In the genomic region with DNA sequence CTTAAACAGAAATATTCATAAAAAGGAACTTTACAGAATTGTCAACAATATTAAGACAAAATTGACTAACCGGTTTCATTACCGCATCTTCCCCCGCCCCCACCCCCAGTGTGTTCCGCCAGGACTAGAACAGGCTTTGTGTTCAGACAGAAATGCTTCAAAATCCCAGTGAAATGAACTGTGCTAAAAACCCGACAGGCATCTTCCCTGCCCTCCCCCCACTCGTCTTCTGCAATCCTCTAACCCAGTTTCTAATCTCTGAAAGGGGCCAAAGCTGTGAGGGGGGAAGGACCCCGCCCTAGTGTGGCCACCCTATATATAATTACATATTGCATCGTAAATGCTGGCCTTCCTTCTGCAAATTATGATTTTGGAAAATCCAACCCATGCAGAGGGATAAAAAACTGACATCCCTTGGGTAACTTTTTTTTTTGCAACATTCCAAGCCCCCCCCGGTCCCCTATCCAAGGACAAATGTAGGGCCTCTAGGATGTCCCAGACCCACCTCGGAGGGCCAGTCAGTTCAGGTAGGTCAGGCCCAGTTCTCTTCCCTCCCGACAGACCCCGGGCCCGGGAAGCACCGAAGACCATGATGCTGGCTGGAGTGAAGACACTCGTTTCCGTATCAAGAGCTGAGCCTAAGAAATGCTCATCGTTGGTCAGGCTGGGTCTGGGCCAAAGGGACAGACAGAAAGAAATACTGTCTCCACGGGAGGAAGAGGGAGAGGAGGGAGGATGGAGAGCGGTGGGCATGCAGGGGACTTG, we compare ENCODE assay signal across 9 cellular contexts. TPM values are rescaled to one million over a fixed set of nuclear protein-coding genes. Genes with fewer than 3 reads are reported as not detected.
DNase-seq lines count a peak whose midpoint lies in the region; ATAC-seq and TF ChIP-seq lines count a peak whose summit lies in the region.
"Had no signal": no experiment of that assay in that cellular context is flagged by ENCODE, and none has a peak within 500 bp of the region (broad histone marks: within the 10 kb centered on the region; RNA-seq: fewer than 3 reads in every experiment).

No MANE protein-coding gene starts in this region.

- H3K27me3 ChIP-seq in CD8-positive, alpha-beta memory T cell (ENCODE audit: insufficient read depth, low read length, poor library complexity, severe bottlenecking) = no peaks in the 10 kb centered on the region
- H3K27me3 ChIP-seq in MG63 (no peaks in the 10 kb centered on the region), mammary epithelial cell (ENCODE audit: insufficient read depth, low read length) (no peaks in the 10 kb centered on the region), Peyer's patch (no peaks in the 10 kb centered on the region)

- ATAC-seq in HG02763 (IDR thresholded peaks at IDR 0.05; ENCODE audit: unreplicated experiment) = no peak

- peaks cover 9 to 25% (median 10%) of the 10 kb centered on the region in 3 donors for H3K4me1 Mint-ChIP-seq in CD8-positive, alpha-beta memory T cell
- H3K4me1 Mint-ChIP-seq in nephron progenitor cell = peaks cover 29% of the 10 kb centered on the region

- no peaks in the 10 kb centered on the region for H3K9me3 ChIP-seq in CD8-positive, alpha-beta memory T cell (ENCODE audit: low read length)
- no peaks in the 10 kb centered on the region for H3K9me3 ChIP-seq in MG63
- no peaks in the 10 kb centered on the region for H3K9me3 ChIP-seq in mammary epithelial cell (replicated peaks; ENCODE audit: insufficient read depth, low read length)
- no peaks in the 10 kb centered on the region for H3K9me3 ChIP-seq in Peyer's patch

- H3K4me2 ChIP-seq in mammary epithelial cell (ENCODE audit: insufficient read depth, low read depth, low read length) = peak overlapping the region; percentile 98

- no peaks in the 10 kb centered on the region for H4K20me1 ChIP-seq in mammary epithelial cell (ENCODE audit: insufficient read depth, low read length)

- no peak overlapping the region for H3K9ac ChIP-seq in mammary epithelial cell (ENCODE audit: insufficient read depth, low read length)

- peak overlapping the region; percentile 23 to 88 (median 70) for H3K4me3 Mint-ChIP-seq in CD8-positive, alpha-beta memory T cell
- H3K4me3 Mint-ChIP-seq in nephron progenitor cell = peak overlapping the region; percentile 84

- BruUV-seq in mammary epithelial cell (replicated peaks; lab: Mats Ljungman, UMichigan) = no TSS peak

- 67% methylated on average over 17 of the region's 19 CpGs for WGBS in mammary epithelial cell (ENCODE audit: low coverage, missing lambda C conversion rate)

- no peak for TF ChIP-seq POLR2A in Peyer's patch (IDR thresholded peaks at IDR 0.05)

- H3K4me1 ChIP-seq in CD8-positive, alpha-beta memory T cell (ENCODE audit: insufficient read depth, low read length) = peaks cover 16% of the 10 kb centered on the region
- H3K4me1 ChIP-seq in mammary epithelial cell (ENCODE audit: insufficient read depth, low read length) = peaks cover 26% of the 10 kb centered on the region
- peaks cover 6 to 25% (median 8%) of the 10 kb centered on the region in 4 donors for H3K4me1 ChIP-seq in Peyer's patch

- in situ Hi-C loops in mammary epithelial cell (cut with MboI; ENCODE audit: low sequenced_read_pairs in 2 of 2) = no loop called here

- no peaks in the 10 kb centered on the region for H3K9me3 Mint-ChIP-seq in CD8-positive, alpha-beta memory T cell
- H3K9me3 Mint-ChIP-seq in nephron progenitor cell = no peaks in the 10 kb centered on the region

- TF ChIP-seq CTCF in mammary epithelial cell (conservative IDR thresholded peaks at IDR 0.05 in 1 of 2, IDR thresholded peaks at IDR 0.05 in 1 of 2; ENCODE audit: extremely low read depth in 1 of 2, insufficient read depth in 1 of 2, low read depth in 1 of 2, low read length in 2 of 2) (no peak), nephron progenitor cell (IDR thresholded peaks at IDR 0.05) (no peak), Peyer's patch (IDR thresholded peaks at IDR 0.05) (no peak)

- H3K27ac Mint-ChIP-seq in CD8-positive, alpha-beta memory T cell = peak overlapping the region in 3 of 8 donors; percentile 36 to 73 (median 70)
- H3K27ac Mint-ChIP-seq in nephron progenitor cell = no peak overlapping the region

- H3K79me2 ChIP-seq in mammary epithelial cell (ENCODE audit: insufficient read depth, low read length) = no peaks in the 10 kb centered on the region

- H3K36me3 ChIP-seq in CD8-positive, alpha-beta memory T cell (ENCODE audit: insufficient read depth, low read length) = peaks cover 9% of the 10 kb centered on the region
- H3K36me3 ChIP-seq in MG63 = peaks cover 36% of the 10 kb centered on the region
- peaks cover 7% of the 10 kb centered on the region for H3K36me3 ChIP-seq in mammary epithelial cell (ENCODE audit: insufficient read depth, low read length)
- peaks cover 0 to 47% (median 0%) of the 10 kb centered on the region in 3 donors for H3K36me3 ChIP-seq in Peyer's patch

- H3K4me3 ChIP-seq in CD8-positive, alpha-beta memory T cell (ENCODE audit: low read length) = peak overlapping the region; percentile 56
- H3K4me3 ChIP-seq in MG63 = peak overlapping the region; percentile 73
- no peak overlapping the region for H3K4me3 ChIP-seq in mammary epithelial cell (replicated peaks in 1 of 3; ENCODE audit: insufficient read depth in 1 of 3, low read depth in 2 of 3, low read length in 3 of 3)
- H3K4me3 ChIP-seq in Peyer's patch = peak overlapping the region in 1 of 4 donors; percentile 88

- no peak for DNase-seq in CD8-positive, alpha-beta memory T cell
- no peak for DNase-seq in MG63
- DNase-seq in mammary epithelial cell = no peak
- no peak for DNase-seq in nephron progenitor cell
- no peak for DNase-seq in NCI-H524 treated with DMSO at 0.1 percent for 48 hours (lab: John Stamatoyannopoulos, UW)
- DNase-seq in NCI-H1092 treated with DMSO at 0.1 percent for 48 hours (lab: John Stamatoyannopoulos, UW) = no peak
- DNase-seq in Peyer's patch = no peak

- H3K27me3 Mint-ChIP-seq in CD8-positive, alpha-beta memory T cell = no peaks in the 10 kb centered on the region
- peaks cover 4% of the 10 kb centered on the region for H3K27me3 Mint-ChIP-seq in nephron progenitor cell (ENCODE audit: low read depth, poor library complexity)

- peaks cover 0 to 33% (median 6%) of the 10 kb centered on the region in 3 donors for H3K36me3 Mint-ChIP-seq in CD8-positive, alpha-beta memory T cell
- peaks cover 32% of the 10 kb centered on the region for H3K36me3 Mint-ChIP-seq in nephron progenitor cell (ENCODE audit: low read depth)

- no peak overlapping the region for H3K27ac ChIP-seq in CD8-positive, alpha-beta memory T cell (ENCODE audit: low read depth, low read length)
- no peak overlapping the region for H3K27ac ChIP-seq in mammary epithelial cell (ENCODE audit: insufficient read depth, low read depth, low read length)
- peak overlapping the region in 2 of 4 donors; percentile 81 to 89 for H3K27ac ChIP-seq in Peyer's patch

- intact Hi-C loops in mammary epithelial cell (cut with micrococcal nuclease) = loop anchor here (2.0 kb wide), 2 partner anchors 69 to 153 kb away; partner anchors contain the start of genes ANKS3 and DNAAF8

- POLR2A ChIA-PET in CD8-positive, alpha-beta memory T cell (lab: Charles Lee) = interaction anchor here (1.3 to 2.4 kb wide), 2 partner anchors 35 to 69 kb away, joined by 7 to 14 read pairs; partner anchors contain the start of genes ANKS3 and DNAAF8

- CTCF ChIA-PET in CD8-positive, alpha-beta memory T cell (lab: Charles Lee) = interaction anchor here (1.0 to 1.9 kb wide), 4 partner anchors 14 to 69 kb away, joined by 3 to 8 read pairs (median 4); partner anchors contain the start of genes ANKS3 and DNAAF8
- CTCF ChIA-PET in mammary epithelial cell (lab: Charles Lee; ENCODE audit: low non-redundant PET) = no interaction called here

- no peak overlapping the region for H2AFZ ChIP-seq in mammary epithelial cell (ENCODE audit: low read depth, low read length)

- dilution Hi-C loops in mammary epithelial cell (cut with HindIII; ENCODE audit: low sequenced_read_pairs) = loop anchor here (10.0 kb wide), 1 partner anchor 79 kb away; no protein-coding TSS in a partner anchor

RNA-seq across cellular contexts. Expression of gene ROGDI, which starts 1.2 kb away (rescaled TPM):
- 1 to 10 TPM; 7.4 to 8.1 TPM for total RNA-seq in CD8-positive, alpha-beta memory T cell
- polyA plus RNA-seq in CD8-positive, alpha-beta memory T cell = 7.8 TPM
- 7.7 and 29.1 TPM in 2 replicates for total RNA-seq in MG63 (2014; rRNA removed; shearing (Covaris generic); ENCODE audit: low replicate concordance)
- total RNA-seq in mammary epithelial cell (10 to 100 TPM; 27.0 to 33.8 TPM), Peyer's patch (10 to 100 TPM; 26.3 to 50.1 (median 38.0) TPM)
- polyA plus RNA-seq in mammary epithelial cell = 24.5 TPM
- polyA minus RNA-seq in mammary epithelial cell = 17.8 TPM

RNA-seq across cellular contexts. Expression of gene SMIM22, which starts 8.5 kb away (rescaled TPM):
- total RNA-seq in CD8-positive, alpha-beta memory T cell = not detected
- polyA plus RNA-seq in CD8-positive, alpha-beta memory T cell = not detected
- total RNA-seq in MG63 (2014; rRNA removed; shearing (Covaris generic); ENCODE audit: low replicate concordance) = not detected in 2 replicates
- total RNA-seq in mammary epithelial cell (1 to 10 TPM in 1 of 2 donors, not detected in 1; 1.0 TPM), Peyer's patch (100 to 1,000 TPM in 3 of 4 donors, 10 to 100 TPM in 1; 90.0 to 306 (median 238) TPM)
- 3.4 TPM for polyA plus RNA-seq in mammary epithelial cell
- polyA minus RNA-seq in mammary epithelial cell = not detected
- total RNA-seq: kidney epithelial cell had no signal

RNA-seq across cellular contexts. Expression of gene SEPTIN12, which starts 15.5 kb away (rescaled TPM):
- not detected for total RNA-seq in CD8-positive, alpha-beta memory T cell
- not detected for polyA plus RNA-seq in CD8-positive, alpha-beta memory T cell
- not detected in 2 replicates for total RNA-seq in MG63 (2014; rRNA removed; shearing (Covaris generic); ENCODE audit: low replicate concordance)
- total RNA-seq in mammary epithelial cell = not detected
- polyA plus RNA-seq in mammary epithelial cell = not detected
- polyA minus RNA-seq in mammary epithelial cell = not detected
- not detected for total RNA-seq in Peyer's patch
- total RNA-seq: kidney epithelial cell had no signal

RNA-seq across cellular contexts. Expression of gene ZNF500, which starts 36.7 kb away (rescaled TPM):
- total RNA-seq in CD8-positive, alpha-beta memory T cell = 10 to 100 TPM; 12.7 to 13.7 TPM
- polyA plus RNA-seq in CD8-positive, alpha-beta memory T cell = 15.2 TPM
- 10.4 and 13.3 TPM in 2 replicates for total RNA-seq in MG63 (2014; rRNA removed; shearing (Covaris generic); ENCODE audit: low replicate concordance)
- total RNA-seq in mammary epithelial cell (10 to 100 TPM; 13.0 to 14.2 TPM), Peyer's patch (10 to 100 TPM in 3 of 4 donors, 1 to 10 TPM in 1; 4.1 to 24.8 (median 14.5) TPM)
- polyA plus RNA-seq in mammary epithelial cell = 4.0 TPM
- 7.9 TPM for polyA minus RNA-seq in mammary epithelial cell

RNA-seq across cellular contexts. Expression of gene GLYR1, which starts 43.4 kb away (rescaled TPM):
- total RNA-seq in CD8-positive, alpha-beta memory T cell = 100 to 1,000 TPM; 104 to 110 TPM
- 40.2 TPM for polyA plus RNA-seq in CD8-positive, alpha-beta memory T cell
- 44.6 and 45.2 TPM in 2 replicates for total RNA-seq in MG63 (2014; rRNA removed; shearing (Covaris generic); ENCODE audit: low replicate concordance)
- 10 to 100 TPM; 38.0 to 67.7 TPM for total RNA-seq in mammary epithelial cell
- 31.3 TPM for polyA plus RNA-seq in mammary epithelial cell
- 58.2 TPM for polyA minus RNA-seq in mammary epithelial cell
- 100 to 1,000 TPM in 1 of 4 donors, 10 to 100 TPM in 3; 57.5 to 168 (median 66.9) TPM for total RNA-seq in Peyer's patch

Comparison
In these comparisons a context has a peak if more than half of its experiments do, and no peak if none do; other contexts are left out.
1. H3K4me3 ChIP-seq: peak in CD8-positive, alpha-beta memory T cell (single experiment) and MG63 (single experiment); none in mammary epithelial cell (0 of 3).
2. RNA of gene SMIM22, which starts 8.5 kb away (total RNA-seq): 90.0 to 306 TPM in Peyer's patch; 1.0 TPM in mammary epithelial cell, not detected in CD8-positive, alpha-beta memory T cell and not detected in MG63; every median in the first group is over 10 times any median in the second.